ENCODE assay signal across 8 cellular contexts in genomic region chr3:184335291-184335660, GRCh38. TPM values are rescaled to one million over a fixed set of nuclear protein-coding genes. Genes with fewer than 3 reads are reported as not detected.
DNase-seq lines count a peak whose midpoint lies in the region; ATAC-seq and TF ChIP-seq lines count a peak whose summit lies in the region.

No MANE protein-coding gene starts in this region.

- H3K27ac ChIP-seq in body of pancreas: peak overlapping the region; percentile 95 to 98 (median 96)
- peak overlapping the region; percentile 86 for H3K27ac ChIP-seq in muscle layer of colon (ENCODE audit: low read depth, low read length)

- H3K27me3 ChIP-seq in body of pancreas: no peaks in the 10 kb centered on the region
- no peaks in the 10 kb centered on the region for H3K27me3 ChIP-seq in muscle layer of colon (ENCODE audit: control insufficient read depth in 1 of 2, insufficient read depth in 2 of 2, low read length in 2 of 2)

- peak; percentile 57 for DNase-seq in GM13976 (ENCODE audit: low spot score)
- DNase-seq in body of pancreas: no peak
- no peak for DNase-seq in hypothalamus (lab: John Stamatoyannopoulos, UW)
- DNase-seq in AML-193 (lab: John Stamatoyannopoulos, UW): no peak

- H3K4me1 ChIP-seq in body of pancreas (peaks cover 22% of the 10 kb centered on the region), muscle layer of colon (ENCODE audit: insufficient read depth, low read length) (peaks cover 34% of the 10 kb centered on the region)

- 38 to 53% methylated on average over 2 to 4 of the region's 4 CpGs for WGBS in body of pancreas, 2 donors

- TF ChIP-seq CTCF in GM13976 (IDR thresholded peaks at IDR 0.05; ENCODE audit: borderline replicate concordance, control extremely low read depth, extremely low read depth, insufficient read depth, missing control alignments): no peak
- TF ChIP-seq CTCF in body of pancreas (IDR thresholded peaks at IDR 0.05): no peak

- H3K27ac Mint-ChIP-seq in IgD-negative memory B cell: peak overlapping the region; percentile 94 to 96 (median 95)

- in situ Hi-C loops in GM13976 (cut with MboI; ENCODE audit: low sequenced_read_pairs, unreplicated experiment): no loop called here

- ATAC-seq in body of pancreas: peak; percentile 19
- ATAC-seq in GM19467 (IDR thresholded peaks at IDR 0.05; ENCODE audit: unreplicated experiment): no peak
- no peak for ATAC-seq in GM21529 (IDR thresholded peaks at IDR 0.05; ENCODE audit: unreplicated experiment)

- no peak for TF ChIP-seq POLR2A in body of pancreas (IDR thresholded peaks at IDR 0.05)

- H3K27me3 Mint-ChIP-seq in IgD-negative memory B cell: no peaks in the 10 kb centered on the region

- H3K36me3 ChIP-seq in body of pancreas (replicated peaks in 1 of 2; ENCODE audit: insufficient read depth in 1 of 2, low read depth in 2 of 2): peaks cover 15 to 39% of the 10 kb centered on the region in 2 donors
- H3K36me3 ChIP-seq in muscle layer of colon (ENCODE audit: insufficient read depth, low read length): peaks cover 48% of the 10 kb centered on the region

- H3K36me3 Mint-ChIP-seq in IgD-negative memory B cell: peaks cover 2% of the 10 kb centered on the region

- H3K4me1 Mint-ChIP-seq in IgD-negative memory B cell: peaks cover 5 to 21% (median 17%) of the 10 kb centered on the region in 3 donors

- H3K4me3 ChIP-seq in body of pancreas (no peak overlapping the region), muscle layer of colon (ENCODE audit: low read depth in 1 of 2, low read length in 2 of 2) (peak overlapping the region in 1 of 2 donors; percentile 87)

- H3K9me3 ChIP-seq in body of pancreas: no peaks in the 10 kb centered on the region
- H3K9me3 ChIP-seq in muscle layer of colon (ENCODE audit: low read length): no peaks in the 10 kb centered on the region

- peak overlapping the region; percentile 81 to 96 (median 90) for H3K4me3 Mint-ChIP-seq in IgD-negative memory B cell

- no peaks in the 10 kb centered on the region for H3K9me3 Mint-ChIP-seq in IgD-negative memory B cell

- peak overlapping the region; percentile 27 for H3K9ac ChIP-seq in muscle layer of colon (ENCODE audit: low read length)

- intact Hi-C loops in body of pancreas (cut with DNase I): no loop called here

RNA-seq across cellular contexts. Expression of gene FAM131A, which starts 2.1 kb away (rescaled TPM):
- polyA plus RNA-seq in IgD-negative memory B cell: 2.6 TPM
- total RNA-seq in body of pancreas: 10 to 100 TPM; 11.5 to 13.5 TPM

RNA-seq across cellular contexts. Expression of gene EIF4G1, which starts 20.9 kb away (rescaled TPM):
- polyA plus RNA-seq in IgD-negative memory B cell: 28.0 TPM
- 100 to 1,000 TPM; 146 to 213 TPM for total RNA-seq in body of pancreas

RNA-seq across cellular contexts. Expression of gene CLCN2, which starts 26.1 kb away (rescaled TPM):
- polyA plus RNA-seq in IgD-negative memory B cell: 0.53 TPM
- total RNA-seq in body of pancreas: 10 to 100 TPM in 1 of 2 donors, 1 to 10 TPM in 1; 7.5 to 12.2 TPM

RNA-seq across cellular contexts. Expression of gene POLR2H, which starts 26.2 kb away (rescaled TPM):
- 40.8 TPM for polyA plus RNA-seq in IgD-negative memory B cell
- total RNA-seq in body of pancreas: 100 to 1,000 TPM in 1 of 2 donors, 10 to 100 TPM in 1; 32.4 to 137 TPM

RNA-seq across cellular contexts. Expression of gene PSMD2, which starts 36.2 kb away (rescaled TPM):
- polyA plus RNA-seq in IgD-negative memory B cell: 143 TPM
- 10 to 100 TPM; 75.0 to 83.7 TPM for total RNA-seq in body of pancreas
